Comparison of ENCODE assay signal across 26 cellular contexts in genomic region chr4:168740686-168741085, GRCh38.
"Had no signal": no experiment of that assay in that cellular context is flagged by ENCODE, and none has a peak within 500 bp of the region (broad histone marks: within the 10 kb centered on the region; RNA-seq: fewer than 3 reads in every experiment).

No MANE protein-coding gene starts in this region.

- H3K27ac ChIP-seq: Peyer's patch, SJSA1, WERI-Rb-1 had no signal

- ATAC-seq: activated CD4-positive, alpha-beta T cell treated with anti-CD3 and anti-CD28 coated beads for 36 hours; activated T-helper 17 cell treated with anti-CD3 and anti-CD28 coated beads, Interleukin-2, amount 50 U/mL, for 72 hours; K562; T-cell had no signal

- H3K4me3 ChIP-seq: K562, Peyer's patch, SJSA1 had no signal

- H3K9me3 ChIP-seq: Peyer's patch, SJSA1 had no signal

- DNase-seq: activated CD4-positive, alpha-beta memory T cell treated with anti-CD3 and anti-CD28 coated beads, Interleukin-2, amount 10 ng/mL, durations not matched to agents 7 days and 5 days; activated CD4-positive, alpha-beta T cell treated with anti-CD3 and anti-CD28 coated beads for 36 hours; activated CD4-positive, alpha-beta T cell treated with anti-CD3 and anti-CD28 coated beads, Interleukin-2, amount 50 U/mL, for 1 hour; activated gamma-delta T cell; activated naive CD4-positive, alpha-beta T cell treated with anti-CD3 and anti-CD28 coated beads, Interleukin-2, amount 10 ng/mL, durations not matched to agents 7 days and 5 days; activated naive CD8-positive, alpha-beta T cell treated with anti-CD3 and anti-CD28 coated beads for 36 hours; activated T-cell treated with anti-CD3 and anti-CD28 coated beads for 4 hours; activated T-cell treated with anti-CD3 and anti-CD28 coated beads, Interleukin-2, amount 50 U/mL, for 48 hours; central memory CD4-positive, alpha-beta T cell; Karpas-422; MM.1S; NCI-H1105; NCI-H1436; NCI-H187; NCI-H2081 treated with DMSO at 0.1 percent for 48 hours; NCI-H446; NCI-H524; Peyer's patch; SHP77; T-cell; T-helper 2 cell; T1000; WERI-Rb-1 had no signal

- H3K4me1 ChIP-seq: Peyer's patch had no signal

- H3K36me3 ChIP-seq: Peyer's patch, WERI-Rb-1 had no signal

- H3K27me3 ChIP-seq: Peyer's patch, SJSA1 had no signal
